Comparison of ENCODE assay signal across 22 cellular contexts in genomic region chr5:79746645-79747044, GRCh38. TPM values are rescaled to one million over a fixed set of nuclear protein-coding genes. Genes with fewer than 3 reads are reported as not detected.
DNase-seq lines count a peak whose midpoint lies in the region; ATAC-seq and TF ChIP-seq lines count a peak whose summit lies in the region.
"Had no signal": no experiment of that assay in that cellular context is flagged by ENCODE, and none has a peak within 500 bp of the region (broad histone marks: within the 10 kb centered on the region; RNA-seq: fewer than 3 reads in every experiment).

No MANE protein-coding gene starts in this region.

- no peak overlapping the region for H2BK120ac ChIP-seq in mesendoderm (ENCODE audit: low read depth, low read length)

- WGBS in right cardiac atrium = 52% methylated on average over 3 of the region's 3 CpGs
- WGBS in mesendoderm (ENCODE audit: extremely low coverage, insufficient coverage, low lambda C conversion rate) = no CpG with 5 or more reads among the region's 3 CpGs

- no peak overlapping the region for H3K9ac ChIP-seq in mesendoderm (ENCODE audit: low read length)
- H3K9ac ChIP-seq: GM23248 had no signal

- no peaks in the 10 kb centered on the region for H3K79me1 ChIP-seq in mesendoderm (ENCODE audit: low read length)

- H3K4me1 ChIP-seq in right atrium auricular region = peaks cover 0 to 3% of the 10 kb centered on the region in 2 donors
- H3K4me1 ChIP-seq in right cardiac atrium (ENCODE audit: control insufficient read depth, insufficient read depth, low read length) = no peaks in the 10 kb centered on the region
- peaks cover 5% of the 10 kb centered on the region for H3K4me1 ChIP-seq in mesendoderm (ENCODE audit: control insufficient read depth, low read depth, low read length)
- no peaks in the 10 kb centered on the region for H3K4me1 ChIP-seq in effector memory CD4-positive, alpha-beta T cell (ENCODE audit: control insufficient read depth, insufficient read depth, low read length, poor library complexity, severe bottlenecking)

- H3K27me3 ChIP-seq in right atrium auricular region (no peaks in the 10 kb centered on the region), right cardiac atrium (ENCODE audit: control insufficient read depth, insufficient read depth) (no peaks in the 10 kb centered on the region), mesendoderm (ENCODE audit: insufficient read depth, low read length, poor library complexity) (no peaks in the 10 kb centered on the region)
- H3K27me3 ChIP-seq in effector memory CD4-positive, alpha-beta T cell (replicated peaks; ENCODE audit: control insufficient read depth, insufficient read depth, low read length, poor library complexity, severe bottlenecking) = peaks cover 3% of the 10 kb centered on the region

- H3K9me3 ChIP-seq in right atrium auricular region (no peaks in the 10 kb centered on the region), right cardiac atrium (ENCODE audit: control insufficient read depth, low read length) (no peaks in the 10 kb centered on the region)
- H3K9me3 ChIP-seq in effector memory CD4-positive, alpha-beta T cell (ENCODE audit: control insufficient read depth, low read length) = no peaks in the 10 kb centered on the region

- H3K36me3 ChIP-seq in right atrium auricular region = peaks cover 39% of the 10 kb centered on the region
- no peaks in the 10 kb centered on the region for H3K36me3 ChIP-seq in mesendoderm (ENCODE audit: control insufficient read depth, insufficient read depth, low read length)
- H3K36me3 ChIP-seq in effector memory CD4-positive, alpha-beta T cell (ENCODE audit: control insufficient read depth, insufficient read depth, low read length) = no peaks in the 10 kb centered on the region

- H3K56ac ChIP-seq in mesendoderm (ENCODE audit: low read length) = no peak overlapping the region

- H3K27ac ChIP-seq in right atrium auricular region (peak overlapping the region; percentile 11 to 46), right cardiac atrium (ENCODE audit: low read length) (no peak overlapping the region), mesendoderm (ENCODE audit: low read depth, low read length) (no peak overlapping the region)
- H3K27ac ChIP-seq in effector memory CD4-positive, alpha-beta T cell (ENCODE audit: insufficient read depth, low read length, poor library complexity, severe bottlenecking) = no peak overlapping the region
- H3K27ac ChIP-seq: GM23248, PC-9, RWPE1 had no signal

- intact Hi-C loops in right cardiac atrium (cut with DNase I) = no loop called here

- no peak overlapping the region for H3K4ac ChIP-seq in mesendoderm (ENCODE audit: low read depth, low read length)

- H3K79me2 ChIP-seq in mesendoderm (ENCODE audit: control insufficient read depth, insufficient read depth, low read length) = no peaks in the 10 kb centered on the region

- no peak overlapping the region for H2BK5ac ChIP-seq in mesendoderm (ENCODE audit: low read length)

- DNase-seq in right atrium auricular region (ENCODE audit: low spot score) = no peak
- no peak for DNase-seq in right cardiac atrium
- peak; percentile 12 for DNase-seq in cerebellar cortex (ENCODE audit: low spot score)
- no peak for DNase-seq in mesendoderm
- DNase-seq in effector memory CD4-positive, alpha-beta T cell = no peak
- DNase-seq in activated naive CD4-positive, alpha-beta T cell (lab: John Stamatoyannopoulos, UW) = no peak
- DNase-seq in NCI-H2196 (lab: John Stamatoyannopoulos, UW; ENCODE audit: unreplicated experiment) = no peak
- DNase-seq: DMS 273 treated with DMSO at 0.1 percent for 48 hours, GDM1, GM23248, Karpas-422, NCI-H1048, NCI-H1436, NCI-H2029, NCI-H2171 treated with DMSO at 0.1 percent for 48 hours, NCI-H510A, NCI-H82, PC-9, SIG-M5 had no signal

- no peak for ATAC-seq in right cardiac atrium
- ATAC-seq: HCT116 had no signal

- no peak overlapping the region for H2AK5ac ChIP-seq in mesendoderm (ENCODE audit: low read length)

- no peak overlapping the region for H4K5ac ChIP-seq in mesendoderm (ENCODE audit: low read length)

- H3K4me3 ChIP-seq in right atrium auricular region = no peak overlapping the region
- no peak overlapping the region for H3K4me3 ChIP-seq in right cardiac atrium (ENCODE audit: low read length)
- no peak overlapping the region for H3K4me3 ChIP-seq in mesendoderm (ENCODE audit: low read length)
- no peak overlapping the region for H3K4me3 ChIP-seq in effector memory CD4-positive, alpha-beta T cell (ENCODE audit: insufficient read depth, low read depth, low read length, poor library complexity, severe bottlenecking)
- H3K4me3 ChIP-seq: GM23248, PC-9 had no signal

- H3K23ac ChIP-seq in mesendoderm (ENCODE audit: low read length) = no peak overlapping the region

- no peak for TF ChIP-seq CTCF in right atrium auricular region (IDR thresholded peaks at IDR 0.05)

- no peak overlapping the region for H4K8ac ChIP-seq in mesendoderm (ENCODE audit: low read depth, low read length)

- H3K18ac ChIP-seq in mesendoderm (ENCODE audit: low read length) = peak overlapping the region; percentile 75

- no peak overlapping the region for H2BK15ac ChIP-seq in mesendoderm (replicated peaks; ENCODE audit: low read depth)

- no peak overlapping the region for H3K4me2 ChIP-seq in mesendoderm (ENCODE audit: low read length)
- H3K4me2 ChIP-seq: PC-9 had no signal

RNA-seq across cellular contexts. Expression of gene CMYA5, which starts 57.0 kb away (rescaled TPM):
- 1,000 to 10,000 TPM; 1,199 to 1,662 TPM for total RNA-seq in right atrium auricular region
- 1,000 to 10,000 TPM in 1 of 4 donors, 100 to 1,000 TPM in 3; 697 to 1,021 (median 821) TPM for total RNA-seq in right cardiac atrium
- polyA plus RNA-seq in right cardiac atrium = 341 TPM
- polyA plus RNA-seq in mesendoderm (2013, experiment 1 of 2) = 0.41 TPM
- 0.52 TPM for polyA plus RNA-seq in mesendoderm (2013, experiment 2 of 2)
- polyA plus RNA-seq: IgD-negative memory B cell had no signal

Comparison
In these comparisons a context has a peak if more than half of its experiments do, and no peak if none do; other contexts are left out.
1. H3K27ac ChIP-seq: peak in right atrium auricular region (2 of 2); none in right cardiac atrium (single experiment), mesendoderm (single experiment) and effector memory CD4-positive, alpha-beta T cell (single experiment).